Comparison of ENCODE assay signal across 1 cellular context in genomic region chr2:41170589-41170988, GRCh38.
TF ChIP-seq lines count a peak whose summit lies in the region.

No MANE protein-coding gene starts in this region.

TF ChIP-seq in GM23338, 12 proteins besides CTCF, POLR2A, EP300 and RAD21 (continued from another document):
- no peak for TF ChIP-seq ZNF462 (CRISPR knock-in tag; IDR thresholded peaks at IDR 0.05)
- TF ChIP-seq CREB1 (CRISPR knock-in tag; IDR thresholded peaks at IDR 0.05; ENCODE audit: low read depth) = no peak
- no peak for TF ChIP-seq ZNF331 (CRISPR knock-in tag; IDR thresholded peaks at IDR 0.05; ENCODE audit: low read depth)
